20 cellular contexts compared by ENCODE assay signal in genomic region chr1:51526248-51526647, GRCh38.
"Had no signal": no experiment of that assay in that cellular context is flagged by ENCODE, and none has a peak within 500 bp of the region (broad histone marks: within the 10 kb centered on the region; RNA-seq: fewer than 3 reads in every experiment).

No MANE protein-coding gene starts in this region.

- H3K9me3 Mint-ChIP-seq: activated CD8-positive, alpha-beta T cell treated with anti-CD3 and anti-CD28 coated beads for 36 hours; activated naive CD8-positive, alpha-beta T cell treated with anti-CD3 and anti-CD28 coated beads, Interleukin-2, amount 50 U/mL, for 24 hours; naive thymus-derived CD8-positive, alpha-beta T cell had no signal

- H3K27me3 ChIP-seq: ascending aorta, gastrocnemius medialis, neutrophil, right lobe of liver had no signal

- H3K4me1 ChIP-seq: ascending aorta, prostate gland, right lobe of liver had no signal

- DNase-seq: activated CD4-positive, alpha-beta T cell treated with anti-CD3 and anti-CD28 coated beads for 4 hours; activated CD8-positive, alpha-beta memory T cell treated with anti-CD3 and anti-CD28 coated beads, Interleukin-2, amount 50 U/mL, for 4 hours; activated CD8-positive, alpha-beta T cell treated with anti-CD3 and anti-CD28 coated beads for 36 hours; activated naive CD4-positive, alpha-beta T cell treated with Interleukin-2 at 50 U/mL for 16 hours; activated naive CD8-positive, alpha-beta T cell treated with anti-CD3 and anti-CD28 coated beads, Interleukin-2, amount 50 U/mL, for 24 hours; effector CD4-positive, alpha-beta T cell; gastrocnemius medialis; islet precursor cell; mammary epithelial cell; mucosa of descending colon; naive thymus-derived CD8-positive, alpha-beta T cell; right lobe of liver; stimulated activated naive CD4-positive, alpha-beta T cell treated with Interleukin-2 at 50 U/mL for 16 hours; T1000; WERI-Rb-1 had no signal

- H3K27ac Mint-ChIP-seq: activated CD8-positive, alpha-beta T cell treated with anti-CD3 and anti-CD28 coated beads for 36 hours; activated naive CD8-positive, alpha-beta T cell treated with anti-CD3 and anti-CD28 coated beads, Interleukin-2, amount 50 U/mL, for 24 hours; naive thymus-derived CD8-positive, alpha-beta T cell had no signal

- H3K36me3 Mint-ChIP-seq: naive thymus-derived CD8-positive, alpha-beta T cell had no signal

- ATAC-seq: activated CD8-positive, alpha-beta T cell treated with anti-CD3 and anti-CD28 coated beads for 36 hours; activated naive CD8-positive, alpha-beta T cell treated with anti-CD3 and anti-CD28 coated beads, Interleukin-2, amount 50 U/mL, for 24 hours; left lobe of liver; mucosa of descending colon; naive thymus-derived CD8-positive, alpha-beta T cell; right lobe of liver had no signal

- H3K36me3 ChIP-seq: ascending aorta, gastrocnemius medialis, neutrophil, prostate gland, right lobe of liver, thoracic aorta, WERI-Rb-1 had no signal

- H3K4me3 Mint-ChIP-seq: activated CD8-positive, alpha-beta T cell treated with anti-CD3 and anti-CD28 coated beads for 36 hours; activated naive CD8-positive, alpha-beta T cell treated with anti-CD3 and anti-CD28 coated beads, Interleukin-2, amount 50 U/mL, for 24 hours; naive thymus-derived CD8-positive, alpha-beta T cell had no signal

- H3K9me3 ChIP-seq: ascending aorta, gastrocnemius medialis, mucosa of descending colon, neutrophil, prostate gland, right lobe of liver, thoracic aorta had no signal

- H3K4me1 Mint-ChIP-seq: activated naive CD8-positive, alpha-beta T cell treated with anti-CD3 and anti-CD28 coated beads, Interleukin-2, amount 50 U/mL, for 24 hours had no signal

- H3K27me3 Mint-ChIP-seq: activated CD8-positive, alpha-beta T cell treated with anti-CD3 and anti-CD28 coated beads for 36 hours; activated naive CD8-positive, alpha-beta T cell treated with anti-CD3 and anti-CD28 coated beads, Interleukin-2, amount 50 U/mL, for 24 hours; naive thymus-derived CD8-positive, alpha-beta T cell had no signal

- H3K4me3 ChIP-seq: ascending aorta, gastrocnemius medialis, mucosa of descending colon, prostate gland, right lobe of liver, thoracic aorta had no signal

- H3K27ac ChIP-seq: ascending aorta, gastrocnemius medialis, neutrophil, prostate gland, right lobe of liver, thoracic aorta, WERI-Rb-1 had no signal
